Comparison of ENCODE assay signal across 22 cellular contexts in the genomic region with DNA sequence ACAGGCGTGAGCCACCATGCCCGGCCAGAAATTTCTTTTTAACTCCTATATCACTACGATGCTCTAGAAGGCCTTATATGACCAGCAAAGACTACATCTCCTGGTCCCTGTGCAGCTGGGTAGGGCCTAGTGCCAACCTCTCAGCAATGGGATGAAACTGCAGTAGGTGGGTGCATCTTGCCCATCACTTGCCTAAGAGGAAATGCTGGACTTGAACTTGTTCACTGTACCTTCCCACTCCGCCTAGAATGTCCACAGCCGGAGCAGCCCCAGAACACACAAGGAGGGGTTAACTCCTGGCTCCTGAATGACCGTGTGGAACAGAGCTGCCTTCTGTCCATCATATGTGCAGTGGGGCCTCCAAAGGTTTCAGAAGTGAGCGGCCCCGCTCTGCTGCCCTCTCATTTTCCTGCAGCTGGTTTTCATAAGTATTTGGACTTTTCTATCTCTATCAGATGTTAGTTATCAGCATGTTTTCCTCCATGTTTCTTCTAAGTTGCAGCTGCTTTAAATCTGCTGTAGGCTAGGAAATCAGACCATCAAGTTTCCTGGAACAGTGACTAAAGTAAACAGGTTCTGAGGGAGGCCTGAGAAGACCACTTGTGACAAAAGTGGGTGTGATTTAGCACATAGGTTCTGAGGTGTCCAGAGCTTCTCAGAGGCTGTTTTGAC. TPM values are rescaled to one million over a fixed set of nuclear protein-coding genes. Genes with fewer than 3 reads are reported as not detected.
DNase-seq lines count a peak whose midpoint lies in the region; ATAC-seq and TF ChIP-seq lines count a peak whose summit lies in the region.
"Had no signal": no experiment of that assay in that cellular context is flagged by ENCODE, and none has a peak within 500 bp of the region (broad histone marks: within the 10 kb centered on the region; RNA-seq: fewer than 3 reads in every experiment).

No MANE protein-coding gene starts in this region.

- ATAC-seq in activated T-cell treated with anti-CD3 and anti-CD28 coated beads, Interleukin-2, amount 50 U/mL, for 72 hours (replicated peaks in 1 of 2) = no peak
- ATAC-seq: activated naive CD4-positive, alpha-beta T cell treated with anti-CD3 and anti-CD28 coated beads, Interleukin-2, amount 50 U/mL, for 72 hours; activated T-helper 17 cell treated with anti-CD3 and anti-CD28 coated beads, Interleukin-2, amount 50 U/mL, for 72 hours; Panc1 had no signal

- no peaks in the 10 kb centered on the region for H3K9me3 Mint-ChIP-seq in progenitor cell of endocrine pancreas (ENCODE audit: low read depth)
- H3K9me3 Mint-ChIP-seq in activated T-cell treated with anti-CD3 and anti-CD28 coated beads, Interleukin-2, amount 50 U/mL, for 72 hours = no peaks in the 10 kb centered on the region
- H3K9me3 Mint-ChIP-seq: activated naive CD4-positive, alpha-beta T cell treated with anti-CD3 and anti-CD28 coated beads, Interleukin-2, amount 50 U/mL, for 72 hours; activated T-helper 17 cell treated with anti-CD3 and anti-CD28 coated beads, Interleukin-2, amount 50 U/mL, for 72 hours; CD14-positive monocyte; T-helper 1 cell treated with Interleukin-12 subunit alpha and Interleukin-12 subunit beta and Interleukin-4 antibody, amounts not matched to agents 30 μg/mL and 1 μg/mL, for 36 hours had no signal

- peak overlapping the region; percentile 37 for H3K27ac Mint-ChIP-seq in progenitor cell of endocrine pancreas
- no peak overlapping the region for H3K27ac Mint-ChIP-seq in activated T-cell treated with anti-CD3 and anti-CD28 coated beads, Interleukin-2, amount 50 U/mL, for 72 hours
- H3K27ac Mint-ChIP-seq: activated naive CD4-positive, alpha-beta T cell treated with anti-CD3 and anti-CD28 coated beads, Interleukin-2, amount 50 U/mL, for 72 hours; activated T-helper 17 cell treated with anti-CD3 and anti-CD28 coated beads, Interleukin-2, amount 50 U/mL, for 72 hours; CD14-positive monocyte; T-helper 1 cell treated with Interleukin-12 subunit alpha and Interleukin-12 subunit beta and Interleukin-4 antibody, amounts not matched to agents 30 μg/mL and 1 μg/mL, for 36 hours had no signal

- no peak for TF ChIP-seq CTCF in DOHH2 (IDR thresholded peaks at IDR 0.05; ENCODE audit: low read depth, low read length, poor library complexity, severe bottlenecking)
- TF ChIP-seq CTCF in SU-DHL-6 (IDR thresholded peaks at IDR 0.05; ENCODE audit: insufficient read depth, low read length, poor library complexity, severe bottlenecking) = no peak
- TF ChIP-seq CTCF in progenitor cell of endocrine pancreas (IDR thresholded peaks at IDR 0.05; ENCODE audit: unreplicated experiment) = no peak

- H3K27me3 Mint-ChIP-seq in progenitor cell of endocrine pancreas = no peaks in the 10 kb centered on the region
- H3K27me3 Mint-ChIP-seq in activated T-cell treated with anti-CD3 and anti-CD28 coated beads, Interleukin-2, amount 50 U/mL, for 72 hours (ENCODE audit: low read depth) = peaks cover 15% of the 10 kb centered on the region
- H3K27me3 Mint-ChIP-seq: activated T-helper 17 cell treated with anti-CD3 and anti-CD28 coated beads, Interleukin-2, amount 50 U/mL, for 72 hours had no signal

- H3K4me3 ChIP-seq in DOHH2 (ENCODE audit: low read length) (no peak overlapping the region), SU-DHL-6 (ENCODE audit: insufficient read depth, low read length, poor library complexity, severe bottlenecking) (no peak overlapping the region), iPS-20b (ENCODE audit: low read length) (no peak overlapping the region)
- H3K4me3 ChIP-seq: right atrium auricular region, stomach, tibial nerve had no signal

- H3K4me1 ChIP-seq in DOHH2 (ENCODE audit: control insufficient read depth, low read length) (peaks cover 38% of the 10 kb centered on the region), iPS-20b (ENCODE audit: insufficient read depth, low read length) (peaks cover 17% of the 10 kb centered on the region; the same call in 1 of the 2 replicates)

- DNase-seq in progenitor cell of endocrine pancreas (ENCODE audit: low spot score, unreplicated experiment) (no peak), NCI-H69 (lab: John Stamatoyannopoulos, UW) (no peak), RKO (ENCODE audit: low spot score) (no peak)
- no peak for DNase-seq in stimulated activated CD4-positive, alpha-beta T cell treated with anti-CD3 and anti-CD28 coated beads, Interleukin-2, amount 100 ng/mL, for 24 hours
- DNase-seq in activated T-cell treated with anti-CD3 and anti-CD28 coated beads, Interleukin-2, amount 50 U/mL, for 72 hours = no peak
- DNase-seq: activated CD4-positive, alpha-beta T cell treated with anti-CD3 and anti-CD28 coated beads for 48 hours; DMS 273 treated with DMSO at 0.1 percent for 48 hours; foreskin melanocyte; NCI-H1048; NCI-H187; stimulated activated CD4-positive, alpha-beta T cell treated with anti-CD3 and anti-CD28 coated beads, Interleukin-12 subunit alpha, Interleukin-12 subunit beta, amount 100 ng/mL, for 4 hours; stomach had no signal

- peaks cover 13% of the 10 kb centered on the region for H3F3A ChIP-seq in DOHH2 (ENCODE audit: control insufficient read depth, insufficient read depth)
- peaks cover 11% of the 10 kb centered on the region for H3F3A ChIP-seq in SU-DHL-6 (ENCODE audit: insufficient read depth)

- H4K20me1 ChIP-seq in DOHH2 (ENCODE audit: control insufficient read depth, insufficient read depth, low read depth, low read length) (no peaks in the 10 kb centered on the region), SU-DHL-6 (ENCODE audit: low read depth, low read length) (no peaks in the 10 kb centered on the region)

- no peaks in the 10 kb centered on the region for H3K79me2 ChIP-seq in DOHH2 (ENCODE audit: control insufficient read depth, low read length)
- H3K79me2 ChIP-seq in SU-DHL-6 (ENCODE audit: insufficient read depth, low read length) = no peaks in the 10 kb centered on the region

- H3K36me3 ChIP-seq in DOHH2 (ENCODE audit: control insufficient read depth, low read length) (no peaks in the 10 kb centered on the region), SU-DHL-6 (ENCODE audit: low read length) (no peaks in the 10 kb centered on the region), iPS-20b (ENCODE audit: insufficient read depth, low read depth, low read length) (no peaks in the 10 kb centered on the region)
- H3K36me3 ChIP-seq: right atrium auricular region, stomach, tibial nerve had no signal

- no peak overlapping the region for H2AFZ ChIP-seq in SU-DHL-6 (ENCODE audit: low read depth, low read length, severe bottlenecking)

- no peak overlapping the region for H3K4me2 ChIP-seq in DOHH2 (ENCODE audit: low read length)
- H3K4me2 ChIP-seq in SU-DHL-6 (ENCODE audit: low read depth, low read length, poor library complexity, severe bottlenecking) = no peak overlapping the region

- H3K9me3 ChIP-seq in DOHH2 (ENCODE audit: control insufficient read depth, insufficient read depth, low read length) = no peaks in the 10 kb centered on the region
- no peaks in the 10 kb centered on the region for H3K9me3 ChIP-seq in SU-DHL-6 (ENCODE audit: insufficient read depth, low read length)
- H3K9me3 ChIP-seq in iPS-20b (ENCODE audit: insufficient read depth, low read depth, low read length) = no peaks in the 10 kb centered on the region
- H3K9me3 ChIP-seq: right atrium auricular region, stomach had no signal

- H3K9ac ChIP-seq in SU-DHL-6 (ENCODE audit: low read length) (0 out of 2 replicates have a peak overlapping the region, but pooled peaks have one; percentile 9), iPS-20b (ENCODE audit: low read depth, low read length) (peak overlapping the region; percentile 98; the same call in 1 of the 2 replicates)

- H3K27ac ChIP-seq in DOHH2 (ENCODE audit: low read depth, low read length) (peak overlapping the region; percentile 33), SU-DHL-6 (ENCODE audit: low read depth, low read length) (0 out of 2 replicates have a peak overlapping the region, but pooled peaks have one; percentile 27), iPS-20b (ENCODE audit: low read length) (peak overlapping the region; percentile 91)
- H3K27ac ChIP-seq: right atrium auricular region, stomach, tibial nerve had no signal

- no peaks in the 10 kb centered on the region for H3K27me3 ChIP-seq in DOHH2 (ENCODE audit: control insufficient read depth, low read length)
- H3K27me3 ChIP-seq in SU-DHL-6 (ENCODE audit: low read length) = no peaks in the 10 kb centered on the region
- H3K27me3 ChIP-seq in iPS-20b (ENCODE audit: insufficient read depth, low read length) = no peaks in the 10 kb centered on the region
- H3K27me3 ChIP-seq: right atrium auricular region, stomach, tibial nerve had no signal

- no peak overlapping the region for H3K4me3 Mint-ChIP-seq in progenitor cell of endocrine pancreas (ENCODE audit: low read depth)
- H3K4me3 Mint-ChIP-seq in activated T-cell treated with anti-CD3 and anti-CD28 coated beads, Interleukin-2, amount 50 U/mL, for 72 hours = no peak overlapping the region
- H3K4me3 Mint-ChIP-seq: activated T-helper 17 cell treated with anti-CD3 and anti-CD28 coated beads, Interleukin-2, amount 50 U/mL, for 72 hours; CD14-positive monocyte; T-helper 1 cell treated with Interleukin-12 subunit alpha and Interleukin-12 subunit beta and Interleukin-4 antibody, amounts not matched to agents 30 μg/mL and 1 μg/mL, for 36 hours had no signal

- H3K9me2 ChIP-seq in DOHH2 (replicated peaks; ENCODE audit: control insufficient read depth, low read length) (no peaks in the 10 kb centered on the region), SU-DHL-6 (replicated peaks; ENCODE audit: insufficient read depth, low read length) (no peaks in the 10 kb centered on the region)

- no peaks in the 10 kb centered on the region for H3K36me3 Mint-ChIP-seq in progenitor cell of endocrine pancreas (ENCODE audit: insufficient read depth)
- H3K36me3 Mint-ChIP-seq in activated T-cell treated with anti-CD3 and anti-CD28 coated beads, Interleukin-2, amount 50 U/mL, for 72 hours (ENCODE audit: insufficient read depth in 2 of 2) = no peaks in the 10 kb centered on the region
- H3K36me3 Mint-ChIP-seq: activated naive CD4-positive, alpha-beta T cell treated with anti-CD3 and anti-CD28 coated beads, Interleukin-2, amount 50 U/mL, for 72 hours had no signal

- peaks cover 4% of the 10 kb centered on the region for H3K4me1 Mint-ChIP-seq in progenitor cell of endocrine pancreas (ENCODE audit: low read depth)
- peaks cover 8% of the 10 kb centered on the region for H3K4me1 Mint-ChIP-seq in activated T-cell treated with anti-CD3 and anti-CD28 coated beads, Interleukin-2, amount 50 U/mL, for 72 hours (ENCODE audit: low read depth)
- H3K4me1 Mint-ChIP-seq: activated T-helper 17 cell treated with anti-CD3 and anti-CD28 coated beads, Interleukin-2, amount 50 U/mL, for 72 hours had no signal

RNA-seq across cellular contexts. Expression of a gene that starts 52.5 kb away (rescaled TPM):
- total RNA-seq in progenitor cell of endocrine pancreas = 452 and 468 TPM in 2 replicates
- total RNA-seq in activated T-cell treated with anti-CD3 and anti-CD28 coated beads, Interleukin-2, amount 50 U/mL, for 72 hours = 100 to 1,000 TPM; 104 to 126 TPM

Comparison
In these comparisons a context has a peak if more than half of its experiments do, and no peak if none do; other contexts are left out.
1. H3K27ac ChIP-seq: peak in every context shown above with its lines; median percentile 91 in iPS-20b; 33 in DOHH2; 27 in SU-DHL-6.